Comparison of ENCODE assay signal across 17 cellular contexts in the genomic region with DNA sequence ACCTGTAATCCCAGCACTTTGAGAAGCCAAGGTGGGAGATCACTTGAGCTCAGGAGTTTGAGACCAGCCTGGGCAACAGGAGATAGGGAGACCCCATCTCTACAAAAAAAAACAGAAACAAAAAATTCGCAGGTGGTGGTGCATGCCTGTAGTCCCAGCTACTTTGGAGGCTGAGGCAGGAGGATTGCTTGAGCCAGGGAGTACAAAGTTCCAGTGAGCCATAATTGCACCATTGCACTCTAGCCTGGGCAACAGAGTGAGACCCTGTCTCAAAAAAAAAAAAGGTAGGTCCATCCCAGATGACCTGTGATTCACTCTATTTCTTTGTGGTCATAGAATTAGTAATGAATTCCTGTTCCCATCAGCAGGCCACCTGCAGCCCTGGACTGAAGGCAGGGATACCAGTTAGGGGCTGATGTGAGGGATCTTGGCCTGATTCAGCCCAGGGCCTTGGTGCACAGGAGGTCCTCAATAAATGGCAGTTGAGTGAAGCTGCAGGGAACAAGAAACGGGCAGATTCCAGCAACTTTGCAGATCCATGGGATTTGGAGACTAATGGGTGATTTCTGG. TPM values are rescaled to one million over a fixed set of nuclear protein-coding genes. Genes with fewer than 3 reads are reported as not detected.
DNase-seq lines count a peak whose midpoint lies in the region; ATAC-seq lines count a peak whose summit lies in the region.
"Had no signal": no experiment of that assay in that cellular context is flagged by ENCODE, and none has a peak within 500 bp of the region (broad histone marks: within the 10 kb centered on the region; RNA-seq: fewer than 3 reads in every experiment).

A gene (plus strand): TSS at position 364 of the 570 bp plus-strand sequence.

- in situ Hi-C loops in Caki2 (cut with HindIII; ENCODE audit: low pct_unique_long_range_greater_than_20kb, low sequenced_read_pairs), result no loop called here

- no peak within 1 kb of the TSS for H3K4me2 ChIP-seq in trophoblast cell (ENCODE audit: low read length)

- H2BK5ac ChIP-seq in trophoblast cell (ENCODE audit: low read depth, low read length, poor library complexity), result no peak within 1 kb of the TSS

- no peak within 1 kb of the TSS for H3K4ac ChIP-seq in trophoblast cell (ENCODE audit: low read depth, low read length)

- no peak within 1 kb of the TSS for H3K4me3 ChIP-seq in trophoblast cell (ENCODE audit: low read depth, low read length)
- H3K4me3 ChIP-seq: esophagus muscularis mucosa, left lung, tibial artery had no signal

- H2AFZ ChIP-seq in trophoblast cell (ENCODE audit: insufficient read depth, low read length, poor library complexity), result no peak within 1 kb of the TSS

- no CpG with 5 or more reads among the region's 2 CpGs for WGBS in trophoblast cell (ENCODE audit: extremely low coverage, insufficient coverage, insufficient read length)

- H3K79me1 ChIP-seq in trophoblast cell (ENCODE audit: low read length), result peaks cover 2% of the 10 kb centered on the region

- intact Hi-C loops in left ventricle myocardium superior (cut with micrococcal nuclease), result no loop called here

- no peak within 1 kb of the TSS for H2BK120ac ChIP-seq in trophoblast cell (ENCODE audit: insufficient read depth, low read length, poor library complexity)

- H3K9ac ChIP-seq in trophoblast cell (ENCODE audit: low read length), result no peak within 1 kb of the TSS

- H4K8ac ChIP-seq in trophoblast cell (ENCODE audit: low read depth, low read length), result no peak within 1 kb of the TSS

- no peak within 1 kb of the TSS for H3K14ac ChIP-seq in trophoblast cell (ENCODE audit: low read length)

- no peaks in the 10 kb centered on the region for H3K36me3 ChIP-seq in trophoblast cell (ENCODE audit: control insufficient read depth in 1 of 2, insufficient read depth in 2 of 2, low read length in 2 of 2)
- H3K36me3 ChIP-seq: esophagus muscularis mucosa, left lung, tibial artery had no signal

- H4K91ac ChIP-seq in trophoblast cell (ENCODE audit: low read depth, low read length), result no peak within 1 kb of the TSS

- H4K12ac ChIP-seq in trophoblast cell (ENCODE audit: low read depth, low read length), result no peak within 1 kb of the TSS

- CTCF ChIA-PET in activated CD8-positive, alpha-beta T cell treated with anti-CD3 and anti-CD28 coated beads, Interleukin-2, amount 10 ng/mL, durations not matched to agents 7 days and 5 days (lab: Charles Lee), result interaction anchor here (1.3 kb wide), 1 partner anchor 41 kb away, joined by 3 read pairs; no protein-coding TSS in a partner anchor

- no peaks in the 10 kb centered on the region for H3K9me3 Mint-ChIP-seq in activated CD8-positive, alpha-beta T cell treated with anti-CD3 and anti-CD28 coated beads, Interleukin-2, amount 10 ng/mL, durations not matched to agents 7 days and 5 days (ENCODE audit: insufficient read depth)
- H3K9me3 Mint-ChIP-seq: CD4-positive, alpha-beta T cell; naive B cell had no signal

- peaks cover 23% of the 10 kb centered on the region for H3K4me1 Mint-ChIP-seq in activated CD8-positive, alpha-beta T cell treated with anti-CD3 and anti-CD28 coated beads, Interleukin-2, amount 10 ng/mL, durations not matched to agents 7 days and 5 days (ENCODE audit: low read depth)

- H3K27ac ChIP-seq in trophoblast cell (ENCODE audit: low read depth, low read length), result no peak within 1 kb of the TSS
- H3K27ac ChIP-seq: esophagus muscularis mucosa, left lung, tibial artery had no signal

- no peaks in the 10 kb centered on the region for H3K27me3 Mint-ChIP-seq in activated CD8-positive, alpha-beta T cell treated with anti-CD3 and anti-CD28 coated beads, Interleukin-2, amount 10 ng/mL, durations not matched to agents 7 days and 5 days (ENCODE audit: low read depth)

- no peaks in the 10 kb centered on the region for H3K9me3 ChIP-seq in trophoblast cell (ENCODE audit: insufficient read depth, low read depth, low read length)
- H3K9me3 ChIP-seq: esophagus muscularis mucosa, left lung, tibial artery had no signal

- H2BK12ac ChIP-seq in trophoblast cell (ENCODE audit: low read length), result no peak within 1 kb of the TSS

- H3K18ac ChIP-seq in trophoblast cell (ENCODE audit: low read length), result no peak within 1 kb of the TSS

- no peaks in the 10 kb centered on the region for H3K27me3 ChIP-seq in trophoblast cell (ENCODE audit: insufficient read depth, low read length)
- H3K27me3 ChIP-seq: left lung, tibial artery had no signal

- peak within 1 kb of the TSS; percentile 85 for H3K27ac Mint-ChIP-seq in activated CD8-positive, alpha-beta T cell treated with anti-CD3 and anti-CD28 coated beads, Interleukin-2, amount 10 ng/mL, durations not matched to agents 7 days and 5 days
- H3K27ac Mint-ChIP-seq: CD4-positive, alpha-beta T cell; naive B cell had no signal

- no peaks in the 10 kb centered on the region for H3K36me3 Mint-ChIP-seq in activated CD8-positive, alpha-beta T cell treated with anti-CD3 and anti-CD28 coated beads, Interleukin-2, amount 10 ng/mL, durations not matched to agents 7 days and 5 days (ENCODE audit: low read depth)
- H3K36me3 Mint-ChIP-seq: naive B cell had no signal

- POLR2A ChIA-PET in activated CD8-positive, alpha-beta T cell treated with anti-CD3 and anti-CD28 coated beads, Interleukin-2, amount 10 ng/mL, durations not matched to agents 7 days and 5 days (lab: Charles Lee), result no interaction called here

- peaks cover 4 to 10% of the 10 kb centered on the region in 2 experiments for H3K4me1 ChIP-seq in trophoblast cell (ENCODE audit: control insufficient read depth in 1 of 2, insufficient read depth in 2 of 2, low read length in 2 of 2)
- H3K4me1 ChIP-seq: esophagus muscularis mucosa, left lung had no signal

- peak within 1 kb of the TSS; percentile 22 for H3K4me3 Mint-ChIP-seq in activated CD8-positive, alpha-beta T cell treated with anti-CD3 and anti-CD28 coated beads, Interleukin-2, amount 10 ng/mL, durations not matched to agents 7 days and 5 days
- H3K4me3 Mint-ChIP-seq: CD4-positive, alpha-beta T cell; naive B cell had no signal

- no peaks in the 10 kb centered on the region for H3K79me2 ChIP-seq in trophoblast cell (ENCODE audit: control insufficient read depth, insufficient read depth, low read length, poor library complexity)

- no peak within 1 kb of the TSS for H3K23ac ChIP-seq in trophoblast cell (ENCODE audit: low read length)

- no peak within 1 kb of the TSS for H2AK5ac ChIP-seq in trophoblast cell (ENCODE audit: low read length)

- no peak for ATAC-seq in activated CD8-positive, alpha-beta T cell treated with anti-CD3 and anti-CD28 coated beads, Interleukin-2, amount 10 ng/mL, durations not matched to agents 7 days and 5 days
- ATAC-seq in left ventricle myocardium superior, result no peak
- ATAC-seq: left lung had no signal

- DNase-seq in Caki2 (ENCODE audit: low read depth), result peak; percentile 52
- DNase-seq in HCEC 1CT, result peak; percentile 26
- DNase-seq in activated CD8-positive, alpha-beta T cell treated with anti-CD3 and anti-CD28 coated beads, Interleukin-2, amount 10 ng/mL, durations not matched to agents 7 days and 5 days, result no peak
- DNase-seq in islet precursor cell, result peak; percentile 45
- DNase-seq in trophoblast cell, result no peak
- no peak for DNase-seq in left ventricle myocardium superior
- no peak for DNase-seq in UCSD-AML1 (lab: John Stamatoyannopoulos, UW; ENCODE audit: unreplicated experiment)
- DNase-seq: CD4-positive, alpha-beta T cell; left lung; naive B cell; NCI-H187 treated with DMSO at 0.1 percent for 48 hours; NCI-H524; retina; SHP77; tibial artery had no signal

RNA-seq across cellular contexts. Expression of the gene that starts here (rescaled TPM):
- total RNA-seq in Caki2 (2014; rRNA removed; shearing (Covaris generic); ENCODE audit: low replicate concordance), result 0.09 and 0.24 TPM in 2 replicates
- total RNA-seq in activated CD8-positive, alpha-beta T cell treated with anti-CD3 and anti-CD28 coated beads, Interleukin-2, amount 10 ng/mL, durations not matched to agents 7 days and 5 days, result not detected
- 0.14 TPM in 1 of 2 replicates, not detected in the other for polyA plus RNA-seq in trophoblast cell (2013)
- not detected for total RNA-seq in left ventricle myocardium superior
- total RNA-seq: CD4-positive, alpha-beta T cell; esophagus muscularis mucosa; left lung; LHCN-M2 had no signal

Comparison
In these comparisons a context has a peak if more than half of its experiments do, and no peak if none do; other contexts are left out.
1. Peak in DNase-seq in Caki2; RNA of the gene not detected or under 1 TPM.
2. DNase-seq: peak in HCEC 1CT (single experiment) and islet precursor cell (single experiment); none in activated CD8-positive, alpha-beta T cell treated with anti-CD3 and anti-CD28 coated beads, Interleukin-2, amount 10 ng/mL, durations not matched to agents 7 days and 5 days (single experiment), trophoblast cell (0 of 2), left ventricle myocardium superior (single experiment) and UCSD-AML1 (single experiment).